ENCODE assay signal across 10 cellular contexts in the genomic region with DNA sequence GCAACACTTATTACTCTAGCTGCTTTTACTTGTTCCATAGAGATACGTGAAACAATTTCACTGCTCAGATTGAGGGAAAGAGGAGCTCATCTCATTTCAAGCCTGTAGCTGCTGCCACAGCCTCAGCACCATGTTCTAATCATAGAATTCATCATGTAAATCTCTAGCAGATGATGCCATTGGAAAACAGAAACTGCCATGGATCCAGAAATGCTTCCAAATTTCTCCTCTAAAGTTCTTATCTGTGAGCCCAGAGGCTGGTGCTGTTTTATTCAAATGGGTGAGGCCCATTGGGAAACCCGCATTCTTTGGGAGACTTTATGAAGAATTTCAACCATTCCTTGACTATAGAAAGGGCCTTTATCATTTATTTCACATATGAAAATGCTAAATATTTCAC. TPM values are rescaled to one million over a fixed set of nuclear protein-coding genes. Genes with fewer than 3 reads are reported as not detected.
DNase-seq lines count a peak whose midpoint lies in the region; ATAC-seq and TF ChIP-seq lines count a peak whose summit lies in the region.
"Had no signal": no experiment of that assay in that cellular context is flagged by ENCODE, and none has a peak within 500 bp of the region (broad histone marks: within the 10 kb centered on the region; RNA-seq: fewer than 3 reads in every experiment).

No MANE protein-coding gene starts in this region.

- H3K4me1 Mint-ChIP-seq in CD8-positive, alpha-beta T cell (ENCODE audit: low read depth), result peaks cover 66% of the 10 kb centered on the region

- no peak overlapping the region for H3K9ac ChIP-seq in neuronal stem cell (ENCODE audit: low read depth, low read length, poor library complexity)

- WGBS in neuronal stem cell (ENCODE audit: extremely low coverage in 2 of 2, insufficient read length in 2 of 2, insufficient replicate concordance in 1 of 2), 2 donors, result no CpG with 5 or more reads among the region's 2 CpGs

- no peak overlapping the region for H4K8ac ChIP-seq in neuronal stem cell (ENCODE audit: low read depth, low read length)

- no peak for TF ChIP-seq CTCF in CD8-positive, alpha-beta T cell (IDR thresholded peaks at IDR 0.05)

- H3K4me3 ChIP-seq in CD8-positive, alpha-beta T cell (ENCODE audit: low read depth, low read length), result peak overlapping the region; percentile 83
- peak overlapping the region; percentile 90 for H3K4me3 ChIP-seq in effector memory CD4-positive, alpha-beta T cell (ENCODE audit: insufficient read depth, low read depth, low read length, poor library complexity, severe bottlenecking)
- H3K4me3 ChIP-seq in neuronal stem cell (ENCODE audit: low read length in 2 of 2), result peak overlapping the region in 1 of 2 donors; percentile 72

- H3K9me3 ChIP-seq in CD8-positive, alpha-beta T cell (ENCODE audit: low read length), result no peaks in the 10 kb centered on the region
- no peaks in the 10 kb centered on the region for H3K9me3 ChIP-seq in effector memory CD4-positive, alpha-beta T cell (ENCODE audit: control insufficient read depth, low read length)
- H3K9me3 ChIP-seq in neuronal stem cell (replicated peaks in 1 of 2; ENCODE audit: control insufficient read depth in 2 of 2, insufficient read depth in 1 of 2, low read depth in 1 of 2, low read length in 2 of 2), result no peaks in the 10 kb centered on the region

- H3K4me2 ChIP-seq in neuronal stem cell (ENCODE audit: insufficient read depth, low read length, poor library complexity, severe bottlenecking), result peak overlapping the region; percentile 28

- H3K79me1 ChIP-seq in neuronal stem cell (ENCODE audit: low read depth, low read length), result no peaks in the 10 kb centered on the region

- no peak for ATAC-seq in CD8-positive, alpha-beta T cell
- ATAC-seq in GM21390 (IDR thresholded peaks at IDR 0.05; ENCODE audit: unreplicated experiment), result no peak

- H3K4me1 ChIP-seq in CD8-positive, alpha-beta T cell (ENCODE audit: insufficient read depth, low read length), result peaks cover 50% of the 10 kb centered on the region
- H3K4me1 ChIP-seq in effector memory CD4-positive, alpha-beta T cell (ENCODE audit: control insufficient read depth, insufficient read depth, low read length, poor library complexity, severe bottlenecking), result peaks cover 37% of the 10 kb centered on the region
- H3K4me1 ChIP-seq in neuronal stem cell (ENCODE audit: control insufficient read depth in 2 of 2, insufficient read depth in 1 of 2, low read depth in 1 of 2, low read length in 2 of 2), result peaks cover 9 to 15% of the 10 kb centered on the region in 2 donors

- peaks cover 18% of the 10 kb centered on the region for H3K36me3 Mint-ChIP-seq in CD8-positive, alpha-beta T cell

- H3K14ac ChIP-seq in neuronal stem cell (ENCODE audit: low read length), result no peak overlapping the region

- no peak overlapping the region for H2AFZ ChIP-seq in neuronal stem cell (ENCODE audit: low read length)

- no peak overlapping the region for H3K27ac ChIP-seq in CD8-positive, alpha-beta T cell (ENCODE audit: low read depth, low read length)
- H3K27ac ChIP-seq in effector memory CD4-positive, alpha-beta T cell (ENCODE audit: insufficient read depth, low read length, poor library complexity, severe bottlenecking), result peak overlapping the region; percentile 47
- no peak overlapping the region for H3K27ac ChIP-seq in neuronal stem cell (replicated peaks; ENCODE audit: low read length)

- no peaks in the 10 kb centered on the region for H3K27me3 Mint-ChIP-seq in CD8-positive, alpha-beta T cell (ENCODE audit: low read depth)

- no peak overlapping the region for H2BK15ac ChIP-seq in neuronal stem cell (ENCODE audit: low read length)

- no peak for DNase-seq in CD8-positive, alpha-beta T cell
- DNase-seq in NCI-H69 (lab: John Stamatoyannopoulos, UW), result peak; percentile 6
- DNase-seq in effector memory CD4-positive, alpha-beta T cell, result no peak
- DNase-seq in neuronal stem cell (ENCODE audit: low spot score), result no peak
- no peak for DNase-seq in GOT3 (lab: John Stamatoyannopoulos, UW)
- no peak for DNase-seq in stimulated activated naive CD4-positive, alpha-beta T cell (lab: John Stamatoyannopoulos, UW)
- DNase-seq in UCSD-AML1 (lab: John Stamatoyannopoulos, UW; ENCODE audit: unreplicated experiment), result no peak
- DNase-seq: activated CD4-positive, alpha-beta T cell treated with anti-CD3 and anti-CD28 coated beads for 4 hours; kidney glomerular epithelial cell had no signal

- H3K9me3 Mint-ChIP-seq in CD8-positive, alpha-beta T cell, result no peaks in the 10 kb centered on the region

- peak overlapping the region; percentile 93 for H3K4me3 Mint-ChIP-seq in CD8-positive, alpha-beta T cell

- H2AK5ac ChIP-seq in neuronal stem cell (ENCODE audit: low read depth, low read length), result no peak overlapping the region

- H2BK5ac ChIP-seq in neuronal stem cell (ENCODE audit: low read length), result no peak overlapping the region

- POLR2A ChIA-PET in CD8-positive, alpha-beta T cell (lab: Charles Lee), result interaction anchor here (0.7 to 4.4 kb wide), 10 partner anchors 10 to 167 kb away, joined by 3 to 42 read pairs (median 4); no protein-coding TSS in a partner anchor

- H2BK120ac ChIP-seq in neuronal stem cell (ENCODE audit: low read depth, low read length), result no peak overlapping the region

- no peak overlapping the region for H3K4ac ChIP-seq in neuronal stem cell (ENCODE audit: low read length)

- CTCF ChIA-PET in CD8-positive, alpha-beta T cell (lab: Charles Lee), result interaction anchor here (0.7 to 2.8 kb wide), 8 partner anchors 15 to 255 kb away, joined by 3 to 8 read pairs (median 4); no protein-coding TSS in a partner anchor

- H3K23ac ChIP-seq in neuronal stem cell (ENCODE audit: low read depth, low read length, poor library complexity), result no peak overlapping the region

- H4K91ac ChIP-seq in neuronal stem cell (ENCODE audit: low read depth, low read length, poor library complexity), result no peak overlapping the region

- peak overlapping the region; percentile 76 for H3K27ac Mint-ChIP-seq in CD8-positive, alpha-beta T cell

- intact Hi-C loops in CD8-positive, alpha-beta T cell (cut with DNase I, micrococcal nuclease), result loop anchor here in 1 of 2 experiments (2.0 kb wide), 1 partner anchor 69 kb away; no protein-coding TSS in a partner anchor

- H3K18ac ChIP-seq in neuronal stem cell (ENCODE audit: low read length), result no peak overlapping the region

- H3K27me3 ChIP-seq in CD8-positive, alpha-beta T cell (ENCODE audit: insufficient read depth, low read length), result no peaks in the 10 kb centered on the region
- no peaks in the 10 kb centered on the region for H3K27me3 ChIP-seq in effector memory CD4-positive, alpha-beta T cell (replicated peaks; ENCODE audit: control insufficient read depth, insufficient read depth, low read length, poor library complexity, severe bottlenecking)
- no peaks in the 10 kb centered on the region for H3K27me3 ChIP-seq in neuronal stem cell (ENCODE audit: control insufficient read depth in 3 of 3, insufficient read depth in 3 of 3, low read depth in 1 of 3, low read length in 3 of 3)

- H2BK12ac ChIP-seq in neuronal stem cell (ENCODE audit: low read length), result no peak overlapping the region

- no peaks in the 10 kb centered on the region for H3K36me3 ChIP-seq in CD8-positive, alpha-beta T cell (ENCODE audit: insufficient read depth, low read length)
- H3K36me3 ChIP-seq in effector memory CD4-positive, alpha-beta T cell (ENCODE audit: control insufficient read depth, insufficient read depth, low read length), result no peaks in the 10 kb centered on the region
- peaks cover 0 to 39% of the 10 kb centered on the region in 2 donors for H3K36me3 ChIP-seq in neuronal stem cell (replicated peaks in 1 of 2; ENCODE audit: control insufficient read depth in 2 of 2, insufficient read depth in 2 of 2, low read length in 2 of 2)

RNA-seq across cellular contexts. Expression of gene CDC42EP3, which starts 1.9 kb away (rescaled TPM):
- total RNA-seq in CD8-positive, alpha-beta T cell, result 10 to 100 TPM; 27.4 to 28.1 TPM
- 32.1 TPM for polyA plus RNA-seq in neuronal stem cell (2013, experiment 1 of 2)
- 31.5 TPM for polyA plus RNA-seq in neuronal stem cell (2013, experiment 2 of 2)
